ENCODE assay signal across 8 cellular contexts in genomic region chr19:35249146-35249847, GRCh38. TPM values are rescaled to one million over a fixed set of nuclear protein-coding genes. Genes with fewer than 3 reads are reported as not detected.
DNase-seq lines count a peak whose midpoint lies in the region; ATAC-seq and TF ChIP-seq lines count a peak whose summit lies in the region.

No MANE protein-coding gene starts in this region.

- H3K9ac ChIP-seq in mesendoderm (ENCODE audit: low read length): peak overlapping the region; percentile 85

- peak overlapping the region; percentile 80 for H3K4me2 ChIP-seq in mesendoderm (ENCODE audit: low read length)

- H3K4me1 Mint-ChIP-seq in CD4-positive, alpha-beta memory T cell: peaks cover 20 to 57% (median 33%) of the 10 kb centered on the region in 4 donors

- peak overlapping the region; percentile 94 for H3K56ac ChIP-seq in mesendoderm (ENCODE audit: low read length)

- peak overlapping the region; percentile 61 for H3K27ac ChIP-seq in CD4-positive, alpha-beta memory T cell (ENCODE audit: low read depth, low read length)
- H3K27ac ChIP-seq in ascending aorta (no peak overlapping the region), mesendoderm (ENCODE audit: low read depth, low read length) (peak overlapping the region; percentile 60)

- H3K79me1 ChIP-seq in mesendoderm (ENCODE audit: low read length): peaks cover 21% of the 10 kb centered on the region

- no peaks in the 10 kb centered on the region for H3K9me3 ChIP-seq in CD4-positive, alpha-beta memory T cell (ENCODE audit: control insufficient read depth in 1 of 2, low read length in 2 of 2)
- H3K9me3 ChIP-seq in ascending aorta: no peaks in the 10 kb centered on the region

- H3K23ac ChIP-seq in mesendoderm (ENCODE audit: low read length): no peak overlapping the region

- no peaks in the 10 kb centered on the region for H3K27me3 ChIP-seq in CD4-positive, alpha-beta memory T cell (ENCODE audit: insufficient read depth, low read length)
- peaks cover 10% of the 10 kb centered on the region for H3K27me3 ChIP-seq in ascending aorta
- H3K27me3 ChIP-seq in mesendoderm (ENCODE audit: insufficient read depth, low read length, poor library complexity): no peaks in the 10 kb centered on the region

- H3K4me3 Mint-ChIP-seq in CD4-positive, alpha-beta memory T cell: peak overlapping the region; percentile 91 to 94 (median 93)

- no peak overlapping the region for H2AK5ac ChIP-seq in mesendoderm (ENCODE audit: low read length)

- peak overlapping the region; percentile 74 for H3K4ac ChIP-seq in mesendoderm (ENCODE audit: low read depth, low read length)

- H3K9me3 Mint-ChIP-seq in CD4-positive, alpha-beta memory T cell: peaks cover 0 to 4% (median 0%) of the 10 kb centered on the region in 8 donors

- H4K8ac ChIP-seq in mesendoderm (ENCODE audit: low read depth, low read length): no peak overlapping the region

- peak in 1 of 5 donors; percentile 32 for DNase-seq in CD4-positive, alpha-beta memory T cell
- DNase-seq in ascending aorta (ENCODE audit: low spot score in 2 of 2) (no peak), mesendoderm (peak; percentile 47)

- WGBS in mesendoderm (ENCODE audit: extremely low coverage, insufficient coverage, low lambda C conversion rate): no CpG with 5 or more reads among the region's 39 CpGs

- intact Hi-C loops in CD4-positive, alpha-beta memory T cell (cut with micrococcal nuclease): loop anchor here (2.0 to 5.0 kb wide), 3 partner anchors 98 to 220 kb away; partner anchors contain the start of gene FFAR1
- intact Hi-C loops in ascending aorta (cut with DNase I): no loop called here

- peak overlapping the region; percentile 94 for H3K4me3 ChIP-seq in CD4-positive, alpha-beta memory T cell (ENCODE audit: low read length in 2 of 2)
- H3K4me3 ChIP-seq in ascending aorta (peak overlapping the region; percentile 52 to 67), mesendoderm (ENCODE audit: low read length) (peak overlapping the region; percentile 71)

- H3K4me1 ChIP-seq in CD4-positive, alpha-beta memory T cell (ENCODE audit: insufficient read depth, low read length): peaks cover 24% of the 10 kb centered on the region
- H3K4me1 ChIP-seq in ascending aorta (peaks cover 6 to 8% of the 10 kb centered on the region in 2 donors), mesendoderm (ENCODE audit: control insufficient read depth, low read depth, low read length) (peaks cover 3% of the 10 kb centered on the region)

- no peak overlapping the region for H2BK5ac ChIP-seq in mesendoderm (ENCODE audit: low read length)

- H2BK15ac ChIP-seq in mesendoderm (replicated peaks; ENCODE audit: low read depth): no peak overlapping the region

- H3K36me3 Mint-ChIP-seq in CD4-positive, alpha-beta memory T cell: peaks cover 14 to 27% of the 10 kb centered on the region in 2 donors

- POLR2A ChIA-PET in CD4-positive, alpha-beta memory T cell (lab: Charles Lee; ENCODE audit: partially characterized antibody): interaction anchor here (1.0 to 2.1 kb wide), 3 partner anchors 8 to 15 kb away, joined by 4 to 15 read pairs (median 4); no protein-coding TSS in a partner anchor

- CTCF ChIA-PET in CD4-positive, alpha-beta memory T cell (lab: Charles Lee; ENCODE audit: partially characterized antibody): no interaction called here

- H2BK120ac ChIP-seq in mesendoderm (ENCODE audit: low read depth, low read length): no peak overlapping the region

- H3K27me3 Mint-ChIP-seq in CD4-positive, alpha-beta memory T cell: no peaks in the 10 kb centered on the region

- H3K79me2 ChIP-seq in mesendoderm (ENCODE audit: control insufficient read depth, insufficient read depth, low read length): peaks cover 24% of the 10 kb centered on the region

- peak overlapping the region; percentile 53 for H3K18ac ChIP-seq in mesendoderm (ENCODE audit: low read length)

- ATAC-seq in HG02759 (IDR thresholded peaks at IDR 0.05; ENCODE audit: unreplicated experiment) (peak; percentile 5), HG02571 (IDR thresholded peaks at IDR 0.05; ENCODE audit: unreplicated experiment) (no peak), GM18858 (IDR thresholded peaks at IDR 0.05; ENCODE audit: unreplicated experiment) (no peak), HG03354 (IDR thresholded peaks at IDR 0.05; ENCODE audit: poor library complexity, severe bottlenecking, unreplicated experiment) (no peak), GM19463 (IDR thresholded peaks at IDR 0.05; ENCODE audit: unreplicated experiment) (no peak)

- H4K5ac ChIP-seq in mesendoderm (ENCODE audit: low read length): no peak overlapping the region

- no peak for TF ChIP-seq CTCF in ascending aorta (IDR thresholded peaks at IDR 0.05)

- H3K36me3 ChIP-seq in CD4-positive, alpha-beta memory T cell (ENCODE audit: insufficient read depth, low read length): peaks cover 9% of the 10 kb centered on the region
- H3K36me3 ChIP-seq in ascending aorta (no peaks in the 10 kb centered on the region), mesendoderm (ENCODE audit: control insufficient read depth, insufficient read depth, low read length) (peaks cover 11% of the 10 kb centered on the region)

- H3K27ac Mint-ChIP-seq in CD4-positive, alpha-beta memory T cell: peak overlapping the region; percentile 88 to 97 (median 91)

RNA-seq across cellular contexts. Expression of gene LSR, which starts 0.5 kb away (rescaled TPM):
- 10 to 100 TPM; 45.8 to 48.9 TPM for total RNA-seq in CD4-positive, alpha-beta memory T cell
- 10 to 100 TPM; 76.1 to 91.6 TPM for polyA plus RNA-seq in CD4-positive, alpha-beta memory T cell
- 79.4 TPM for total RNA-seq in ascending aorta
- polyA plus RNA-seq in mesendoderm (2013, experiment 1 of 2): 93.8 TPM
- polyA plus RNA-seq in mesendoderm (2013, experiment 2 of 2): 95.6 TPM

RNA-seq across cellular contexts. Expression of gene USF2, which starts 19.5 kb away (rescaled TPM):
- total RNA-seq in CD4-positive, alpha-beta memory T cell: 100 to 1,000 TPM; 204 to 216 TPM
- 1 to 10 TPM; 2.2 to 9.4 TPM for polyA plus RNA-seq in CD4-positive, alpha-beta memory T cell
- 116 TPM for total RNA-seq in ascending aorta
- 81.7 TPM for polyA plus RNA-seq in mesendoderm (2013, experiment 1 of 2)
- 79.2 TPM for polyA plus RNA-seq in mesendoderm (2013, experiment 2 of 2)

RNA-seq across cellular contexts. Expression of gene FAM187B, which starts 20.8 kb away (rescaled TPM):
- not detected for total RNA-seq in CD4-positive, alpha-beta memory T cell
- not detected for polyA plus RNA-seq in CD4-positive, alpha-beta memory T cell
- not detected for total RNA-seq in ascending aorta
- polyA plus RNA-seq in mesendoderm (2013, experiment 1 of 2): not detected
- not detected for polyA plus RNA-seq in mesendoderm (2013, experiment 2 of 2)

RNA-seq across cellular contexts. Expression of gene HAMP, which starts 33.0 kb away (rescaled TPM):
- 1 to 10 TPM; 1.2 to 2.7 TPM for total RNA-seq in CD4-positive, alpha-beta memory T cell
- not detected for polyA plus RNA-seq in CD4-positive, alpha-beta memory T cell
- total RNA-seq in ascending aorta: not detected
- polyA plus RNA-seq in mesendoderm (2013, experiment 1 of 2): not detected
- 0.07 TPM for polyA plus RNA-seq in mesendoderm (2013, experiment 2 of 2)

RNA-seq across cellular contexts. Expression of gene MAG, which starts 42.7 kb away (rescaled TPM):
- not detected for total RNA-seq in CD4-positive, alpha-beta memory T cell
- polyA plus RNA-seq in CD4-positive, alpha-beta memory T cell: not detected
- not detected for total RNA-seq in ascending aorta
- polyA plus RNA-seq in mesendoderm (2013, experiment 1 of 2): 0.06 TPM
- not detected for polyA plus RNA-seq in mesendoderm (2013, experiment 2 of 2)

Comparison
In these comparisons a context has a peak if more than half of its experiments do, and no peak if none do; other contexts are left out.
1. H3K27ac ChIP-seq: peak in CD4-positive, alpha-beta memory T cell (single experiment) and mesendoderm (single experiment); none in ascending aorta (0 of 2).
2. Peak in every context shown above with its lines, with median percentiles within 50 percentile points of each other: H3K4me3 ChIP-seq.